ENCODE assay signal across 2 cellular contexts in the genomic region with DNA sequence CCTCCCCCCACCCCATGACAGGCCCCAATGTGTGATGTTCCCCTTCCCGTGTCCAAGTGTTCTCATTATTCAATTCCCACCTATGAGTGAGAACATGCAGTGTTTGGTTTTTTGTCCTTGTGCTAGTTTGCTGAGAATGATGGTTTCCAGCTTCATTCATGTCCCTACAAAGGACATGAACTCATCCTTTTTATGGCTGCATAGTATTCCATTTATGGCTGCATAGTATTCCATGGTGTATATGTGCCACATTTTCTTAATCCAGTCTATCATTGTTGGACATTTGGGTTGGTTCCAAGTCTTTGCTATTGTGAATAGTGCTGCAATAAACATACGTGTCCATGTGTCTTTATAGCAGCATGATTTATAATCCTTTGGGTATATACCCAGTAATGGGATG.
DNase-seq lines count a peak whose midpoint lies in the region; ATAC-seq, FAIRE-seq and TF ChIP-seq lines count a peak whose summit lies in the region.
"Not testable (repeated sequence)": the region's sequence is repeated elsewhere in the genome, so short reads cannot be mapped to it uniquely, and the experiment has no call there.

No MANE protein-coding gene starts in this region.

- intact Hi-C loops in K562 (cut with micrococcal nuclease) = not testable (repeated sequence)

- WGBS in K562 (ENCODE audit: insufficient coverage, low coverage, missing lambda C conversion rate) = 0% methylated on average over 1 of the region's 2 CpGs

- CTCF ChIA-PET in HEK293 (lab: Yijun Ruan, JAX); K562 (lab: Yijun Ruan, JAX; ENCODE audit: low intra/inter-chr PET ratio): not testable (repeated sequence)

- not testable (repeated sequence) for H3K36me3 ChIP-seq in HEK293 (ENCODE audit: control insufficient read depth in 2 of 2, insufficient read depth in 1 of 2, low read length in 2 of 2); K562 (ENCODE audit: control insufficient read depth, insufficient read depth, low read length)

- not testable (repeated sequence) for H3K79me2 ChIP-seq in K562 (ENCODE audit: control insufficient read depth, insufficient read depth, low read length)

- not testable (repeated sequence) for H3K4me3 ChIP-seq in HEK293 (ENCODE audit: low read depth, low read length); K562

- H3K4me1 ChIP-seq in HEK293 (ENCODE audit: control insufficient read depth, insufficient read depth, low read length); K562 (replicated peaks in 1 of 2; ENCODE audit: control insufficient read depth in 2 of 2, insufficient read depth in 2 of 2, low read length in 2 of 2): not testable (repeated sequence)

- POLR2A ChIA-PET in HEK293 (lab: Yijun Ruan, JAX); K562 (lab: Yijun Ruan, JAX): not testable (repeated sequence)

- H3K9me1 ChIP-seq in K562 (ENCODE audit: control insufficient read depth, insufficient read depth, low read length) = not testable (repeated sequence)

- in situ Hi-C loops in K562 (cut with MboI) = not testable (repeated sequence)

- BruUV-seq in K562 (replicated peaks; lab: Mats Ljungman, UMichigan) = not testable (repeated sequence)

- FAIRE-seq in K562 (lab: Jason Lieb, UNC) = not testable (repeated sequence)

- H3K27me3 ChIP-seq in K562 (ENCODE audit: control insufficient read depth in 2 of 2, insufficient read depth in 2 of 2, low read length in 2 of 2) = not testable (repeated sequence)

- TF ChIP-seq POLR2A in K562 (conservative IDR thresholded peaks at IDR 0.05) = not testable (repeated sequence)

- not testable (repeated sequence) for DNase-seq in K562 (ENCODE audit: extremely low read depth in 1 of 4, low spot score in 3 of 4)

- not testable (repeated sequence) for H3K9me3 ChIP-seq in HEK293 (ENCODE audit: control insufficient read depth, insufficient read depth, low read depth, low read length); K562 (replicated peaks; ENCODE audit: control insufficient read depth, insufficient read depth, low read depth, low read length)

- not testable (repeated sequence) for H3K27ac ChIP-seq in HEK293 (ENCODE audit: extremely low read depth, low read depth, low read length); K562 (ENCODE audit: extremely low read depth, low read depth, low read length)

- not testable (repeated sequence) for H4K20me1 ChIP-seq in K562 (replicated peaks; ENCODE audit: control insufficient read depth, insufficient read depth, low read length)

- not testable (repeated sequence) for H3K4me2 ChIP-seq in K562 (ENCODE audit: insufficient read depth, low read length)

- not testable (repeated sequence) for ATAC-seq in K562

- not testable (repeated sequence) for TF ChIP-seq EP300 in K562 (IDR thresholded peaks at IDR 0.05; ENCODE audit: low read length)

- not testable (repeated sequence) for H2AFZ ChIP-seq in K562 (ENCODE audit: low read depth, low read length)

- TF ChIP-seq CTCF in HEK293 (tag by site-specific recombination; IDR thresholded peaks at IDR 0.05); K562 (IDR thresholded peaks at IDR 0.05 in 2 of 3, conservative IDR thresholded peaks at IDR 0.05 in 1 of 3; ENCODE audit: insufficient read depth in 2 of 3, low read depth in 1 of 3, low read length in 3 of 3): not testable (repeated sequence)

- TF ChIP-seq RAD21 in K562 (CRISPR knock-in tag; conservative IDR thresholded peaks at IDR 0.05 in 1 of 2, IDR thresholded peaks at IDR 0.05 in 1 of 2) = not testable (repeated sequence)

- not testable (repeated sequence) for H3K9ac ChIP-seq in K562 (ENCODE audit: insufficient read depth in 1 of 2, low read depth in 2 of 2, low read length in 2 of 2)

TF ChIP-seq in HEK293, 187 proteins besides CTCF, POLR2A, EP300 and RAD21:
- peak; percentile 97 for TF ChIP-seq ZNF146 (tag by site-specific recombination; IDR thresholded peaks at IDR 0.05)

TF ChIP-seq in K562, 482 proteins besides CTCF, POLR2A, EP300 and RAD21:
- TF ChIP-seq ZNF146 (CRISPR knock-in tag; IDR thresholded peaks at IDR 0.05; ENCODE audit: unreplicated experiment) = peak; percentile 58
